ENCODE assay signal across 10 cellular contexts in genomic region chr17:1709403-1709891, GRCh38. TPM values are rescaled to one million over a fixed set of nuclear protein-coding genes. Genes with fewer than 3 reads are reported as not detected.
A peak's percentile ranks its signal among the peaks of the same experiment; 100 is the strongest.
DNase-seq lines count a peak whose midpoint lies in the region; ATAC-seq, FAIRE-seq and TF ChIP-seq lines count a peak whose summit lies in the region.
"Had no signal": no experiment of that assay in that cellular context is flagged by ENCODE, and none has a peak within 500 bp of the region (broad histone marks: within the 10 kb centered on the region; RNA-seq: fewer than 3 reads in every experiment).

No MANE protein-coding gene starts in this region.

- peaks cover 20% of the 10 kb centered on the region for H3K36me3 Mint-ChIP-seq in activated T-helper 2 cell treated with anti-CD3 and anti-CD28 coated beads, Interferon-gamma antibody, Interleukin-2, Interleukin-4, amounts not matched to agents 10 μg/mL and 5 μg/mL and 100 μg/mL, durations not matched to agents 14 hours and 24 hours and 36 hours (ENCODE audit: low read depth)

- H3K27me3 ChIP-seq in H7 (ENCODE audit: control insufficient read depth, insufficient read depth, low read length) (peaks cover 6% of the 10 kb centered on the region; the same call in 1 of the 2 replicates), right atrium auricular region (no peaks in the 10 kb centered on the region), gastrocnemius medialis (no peaks in the 10 kb centered on the region)

- in situ Hi-C loops in gastrocnemius medialis (cut with MboI; ENCODE audit: low sequenced_read_pairs in 4 of 4) = no loop called here

- intact Hi-C loops in activated T-helper 2 cell treated with anti-CD3 and anti-CD28 coated beads, Interferon-gamma antibody, Interleukin-2, Interleukin-4, amounts not matched to agents 10 μg/mL and 5 μg/mL and 100 μg/mL, durations not matched to agents 14 hours and 24 hours and 36 hours (cut with micrococcal nuclease) = no loop called here
- intact Hi-C loops in gastrocnemius medialis (cut with DNase I; ENCODE audit: low total_unique reads) = no loop called here

- no peaks in the 10 kb centered on the region for H3K9me3 Mint-ChIP-seq in activated T-helper 2 cell treated with anti-CD3 and anti-CD28 coated beads, Interferon-gamma antibody, Interleukin-2, Interleukin-4, amounts not matched to agents 10 μg/mL and 5 μg/mL and 100 μg/mL, durations not matched to agents 14 hours and 24 hours and 36 hours

- no peak for TF ChIP-seq POLR2A in gastrocnemius medialis (IDR thresholded peaks at IDR 0.05)

- peaks cover 51% of the 10 kb centered on the region for H3K27me3 Mint-ChIP-seq in activated T-helper 2 cell treated with anti-CD3 and anti-CD28 coated beads, Interferon-gamma antibody, Interleukin-2, Interleukin-4, amounts not matched to agents 10 μg/mL and 5 μg/mL and 100 μg/mL, durations not matched to agents 14 hours and 24 hours and 36 hours (ENCODE audit: low read depth)

- no peak for TF ChIP-seq CTCF in right atrium auricular region (IDR thresholded peaks at IDR 0.05)
- no peak for TF ChIP-seq CTCF in gastrocnemius medialis (IDR thresholded peaks at IDR 0.05 in 4 of 5, conservative IDR thresholded peaks at IDR 0.05 in 1 of 5)

- no peak for FAIRE-seq in frontal cortex (lab: Jason Lieb, UNC)

- H3K36me3 ChIP-seq in H7 (replicated peaks; ENCODE audit: control insufficient read depth, insufficient read depth, low read length) = 0 out of 2 replicates have a peak, but pooled peaks cover 1% of the 10 kb centered on the region
- peaks cover 47% of the 10 kb centered on the region for H3K36me3 ChIP-seq in right atrium auricular region
- peaks cover 0 to 29% of the 10 kb centered on the region in 2 donors for H3K36me3 ChIP-seq in gastrocnemius medialis

- peaks cover 15% of the 10 kb centered on the region for H3K4me1 Mint-ChIP-seq in activated T-helper 2 cell treated with anti-CD3 and anti-CD28 coated beads, Interferon-gamma antibody, Interleukin-2, Interleukin-4, amounts not matched to agents 10 μg/mL and 5 μg/mL and 100 μg/mL, durations not matched to agents 14 hours and 24 hours and 36 hours (ENCODE audit: low read depth)

- peak; percentile 77 for DNase-seq in H7
- DNase-seq in activated T-helper 2 cell treated with anti-CD3 and anti-CD28 coated beads, Interferon-gamma antibody, Interleukin-2, Interleukin-4, amounts not matched to agents 10 μg/mL and 5 μg/mL and 100 μg/mL, durations not matched to agents 14 hours and 24 hours and 36 hours (ENCODE audit: low spot score) = no peak
- DNase-seq in right atrium auricular region (ENCODE audit: low spot score) = no peak
- DNase-seq in gastrocnemius medialis = peak in 1 of 2 donors; percentile 60
- DNase-seq in superior temporal gyrus (ENCODE audit: extremely low spot score) = no peak
- DNase-seq in frontal cortex (ENCODE audit: low spot score in 2 of 2) = no peak
- DNase-seq: activated effector memory CD4-positive, alpha-beta T cell treated with Interleukin-2 at 50 U/mL for 16 hours; stimulated activated CD4-positive, alpha-beta T cell treated with anti-CD3 and anti-CD28 coated beads, Interleukin-12 subunit alpha, Interleukin-12 subunit beta, amount 100 ng/mL, for 4 hours had no signal

- H3K27ac ChIP-seq in right atrium auricular region (peak overlapping the region; percentile 78 to 81), gastrocnemius medialis (peak overlapping the region; percentile 85 to 100 (median 100))

- H3K4me1 ChIP-seq in right atrium auricular region (peaks cover 0 to 48% of the 10 kb centered on the region in 2 donors), gastrocnemius medialis (peaks cover 27 to 47% of the 10 kb centered on the region in 2 donors)

- H3K4me3 ChIP-seq in H7 (ENCODE audit: insufficient read depth, low read depth, low read length) (peak overlapping the region; percentile 70), right atrium auricular region (peak overlapping the region; percentile 61 to 82), gastrocnemius medialis (peak overlapping the region; percentile 57 to 86 (median 64))

- H3K9me3 ChIP-seq in right atrium auricular region (no peaks in the 10 kb centered on the region), gastrocnemius medialis (no peaks in the 10 kb centered on the region)

- H3K4me3 Mint-ChIP-seq in activated T-helper 2 cell treated with anti-CD3 and anti-CD28 coated beads, Interferon-gamma antibody, Interleukin-2, Interleukin-4, amounts not matched to agents 10 μg/mL and 5 μg/mL and 100 μg/mL, durations not matched to agents 14 hours and 24 hours and 36 hours (ENCODE audit: low read depth) = peak overlapping the region; percentile 60

- no peak overlapping the region for H3K27ac Mint-ChIP-seq in activated T-helper 2 cell treated with anti-CD3 and anti-CD28 coated beads, Interferon-gamma antibody, Interleukin-2, Interleukin-4, amounts not matched to agents 10 μg/mL and 5 μg/mL and 100 μg/mL, durations not matched to agents 14 hours and 24 hours and 36 hours

- peak in 1 of 2 donors; percentile 48 for ATAC-seq in gastrocnemius medialis
- ATAC-seq in HG03139 (IDR thresholded peaks at IDR 0.05; ENCODE audit: unreplicated experiment) = no peak
- ATAC-seq in HG03457 (IDR thresholded peaks at IDR 0.05; ENCODE audit: unreplicated experiment) = no peak

RNA-seq across cellular contexts. Expression of gene TLCD2, which starts 0.7 kb away (rescaled TPM):
- 0.04 and 0.45 TPM in 2 replicates for total RNA-seq in H7 (2014; rRNA removed; shearing (Covaris generic))
- 0.09 and 0.30 TPM in 2 replicates for total RNA-seq in activated T-helper 2 cell treated with anti-CD3 and anti-CD28 coated beads, Interferon-gamma antibody, Interleukin-2, Interleukin-4, amounts not matched to agents 10 μg/mL and 5 μg/mL and 100 μg/mL, durations not matched to agents 14 hours and 24 hours and 36 hours
- 1 to 10 TPM; 1.1 to 3.7 TPM for total RNA-seq in right atrium auricular region
- total RNA-seq in gastrocnemius medialis = under 1 TPM; 0.66 to 0.95 (median 0.85) TPM
- 0.41 TPM for total RNA-seq in frontal cortex

RNA-seq across cellular contexts. Expression of gene WDR81, which starts 15.1 kb away (rescaled TPM):
- 13.2 and 14.3 TPM in 2 replicates for total RNA-seq in H7 (2014; rRNA removed; shearing (Covaris generic))
- 16.9 and 17.3 TPM in 2 replicates for total RNA-seq in activated T-helper 2 cell treated with anti-CD3 and anti-CD28 coated beads, Interferon-gamma antibody, Interleukin-2, Interleukin-4, amounts not matched to agents 10 μg/mL and 5 μg/mL and 100 μg/mL, durations not matched to agents 14 hours and 24 hours and 36 hours
- 10 to 100 TPM; 10.9 to 17.9 TPM for total RNA-seq in right atrium auricular region
- total RNA-seq in gastrocnemius medialis = 10 to 100 TPM; 22.3 to 61.1 (median 42.7) TPM
- 10.2 TPM for total RNA-seq in frontal cortex

RNA-seq across cellular contexts. Expression of gene PRPF8, which starts 24.8 kb away (rescaled TPM):
- 128 and 146 TPM in 2 replicates for total RNA-seq in H7 (2014; rRNA removed; shearing (Covaris generic))
- 435 and 439 TPM in 2 replicates for total RNA-seq in activated T-helper 2 cell treated with anti-CD3 and anti-CD28 coated beads, Interferon-gamma antibody, Interleukin-2, Interleukin-4, amounts not matched to agents 10 μg/mL and 5 μg/mL and 100 μg/mL, durations not matched to agents 14 hours and 24 hours and 36 hours
- total RNA-seq in right atrium auricular region (100 to 1,000 TPM in 1 of 2 donors, 10 to 100 TPM in 1; 90.1 to 144 TPM), gastrocnemius medialis (100 to 1,000 TPM; 127 to 261 (median 195) TPM), frontal cortex (75.0 TPM)

RNA-seq across cellular contexts. Expression of gene SERPINF2, which starts 33.2 kb away (rescaled TPM):
- 0.52 and 0.74 TPM in 2 replicates for total RNA-seq in H7 (2014; rRNA removed; shearing (Covaris generic))
- 0.14 TPM in 1 of 2 replicates, not detected in the other for total RNA-seq in activated T-helper 2 cell treated with anti-CD3 and anti-CD28 coated beads, Interferon-gamma antibody, Interleukin-2, Interleukin-4, amounts not matched to agents 10 μg/mL and 5 μg/mL and 100 μg/mL, durations not matched to agents 14 hours and 24 hours and 36 hours
- total RNA-seq in right atrium auricular region (1 to 10 TPM; 1.0 to 1.5 TPM), gastrocnemius medialis (1 to 10 TPM in 3 of 4 donors, under 1 TPM in 1; 0.85 to 6.4 (median 4.3) TPM), frontal cortex (not detected)

RNA-seq across cellular contexts. Expression of gene SERPINF1, which starts 52.4 kb away (rescaled TPM):
- 30.3 and 33.4 TPM in 2 replicates for total RNA-seq in H7 (2014; rRNA removed; shearing (Covaris generic))
- total RNA-seq in activated T-helper 2 cell treated with anti-CD3 and anti-CD28 coated beads, Interferon-gamma antibody, Interleukin-2, Interleukin-4, amounts not matched to agents 10 μg/mL and 5 μg/mL and 100 μg/mL, durations not matched to agents 14 hours and 24 hours and 36 hours = not detected in 2 replicates
- total RNA-seq in right atrium auricular region (100 to 1,000 TPM; 348 to 498 TPM), gastrocnemius medialis (100 to 1,000 TPM; 554 to 698 (median 631) TPM), frontal cortex (9.0 TPM)
